In the genomic region with DNA sequence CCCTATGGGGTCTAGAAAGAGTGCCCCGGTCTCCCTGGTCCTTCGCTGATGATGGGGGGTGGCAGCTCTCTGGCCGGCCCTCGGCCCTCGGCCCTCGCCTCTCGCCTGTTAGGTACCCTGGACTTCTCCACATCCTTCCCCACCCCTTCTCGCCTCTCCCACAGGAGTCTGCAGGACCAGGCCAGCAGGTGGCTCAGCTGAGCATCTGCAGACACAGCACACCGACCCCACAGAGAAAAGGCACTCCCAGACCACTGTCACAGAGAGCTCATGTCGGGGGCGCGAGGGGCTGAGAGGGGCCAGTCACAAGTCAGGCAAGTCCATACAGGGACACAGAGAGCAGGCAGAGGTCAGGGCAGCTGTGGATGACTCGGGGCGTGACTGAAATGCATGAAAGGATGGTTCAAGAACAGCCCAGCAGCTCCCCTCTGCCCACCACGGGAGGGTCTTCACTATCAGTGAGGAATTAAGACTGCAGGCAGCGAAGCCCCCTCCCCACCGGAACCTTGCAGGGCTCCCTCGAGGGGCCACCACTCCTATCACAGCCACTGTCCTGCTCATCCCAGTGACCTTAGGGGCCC, we compare ENCODE assay signal across 11 cellular contexts.
DNase-seq lines count a peak whose midpoint lies in the region; ATAC-seq and TF ChIP-seq lines count a peak whose summit lies in the region.
"Had no signal": no experiment of that assay in that cellular context is flagged by ENCODE, and none has a peak within 500 bp of the region (broad histone marks: within the 10 kb centered on the region; RNA-seq: fewer than 3 reads in every experiment).

No MANE protein-coding gene starts in this region.

- no peak for ATAC-seq in CD8-positive, alpha-beta T cell

- H3K4me1 ChIP-seq in OCI-LY3 (ENCODE audit: low read length) (no peaks in the 10 kb centered on the region), parathyroid adenoma (peaks cover 28% of the 10 kb centered on the region)
- peaks cover 8% of the 10 kb centered on the region for H3K4me1 ChIP-seq in CD8-positive, alpha-beta T cell (ENCODE audit: insufficient read depth, low read length)

- H3K79me2 ChIP-seq in OCI-LY3 (ENCODE audit: low read length), result no peaks in the 10 kb centered on the region
- H3K79me2 ChIP-seq in parathyroid adenoma, result peaks cover 24% of the 10 kb centered on the region

- no peaks in the 10 kb centered on the region for H4K20me1 ChIP-seq in OCI-LY3 (ENCODE audit: insufficient read depth, low read length)

- H3K9ac ChIP-seq in OCI-LY3 (ENCODE audit: low read length) (no peak overlapping the region), parathyroid adenoma (no peak overlapping the region)

- intact Hi-C loops in CD8-positive, alpha-beta T cell (cut with DNase I, micrococcal nuclease), result no loop called here

- no peaks in the 10 kb centered on the region for H3K36me3 Mint-ChIP-seq in CD8-positive, alpha-beta T cell

- DNase-seq in foreskin fibroblast (no peak), amygdala (lab: John Stamatoyannopoulos, UW) (no peak)
- no peak for DNase-seq in CD8-positive, alpha-beta T cell
- DNase-seq in central memory CD4-positive, alpha-beta T cell, result no peak
- DNase-seq: activated CD4-positive, alpha-beta T cell treated with anti-CD3 and anti-CD28 coated beads, Interleukin-2, amount 50 U/mL, for 1 hour; activated naive CD4-positive, alpha-beta T cell treated with Interleukin-2 at 50 U/mL for 16 hours; NCI-H1694 treated with DMSO at 0.1 percent for 48 hours had no signal

- TF ChIP-seq CTCF in GM12873 (IDR thresholded peaks at IDR 0.05; ENCODE audit: insufficient read depth, low read depth, low read length, missing control alignments) (peak; percentile 13), OCI-LY3 (IDR thresholded peaks at IDR 0.05; ENCODE audit: low read depth, low read length) (0 out of 2 replicates have a peak, but pooled peaks have one; percentile 5), foreskin fibroblast (IDR thresholded peaks at IDR 0.05; ENCODE audit: low read depth, low read length) (peak; percentile 2), parathyroid adenoma (IDR thresholded peaks at IDR 0.05) (peak; percentile 39)
- no peak for TF ChIP-seq CTCF in CD8-positive, alpha-beta T cell (IDR thresholded peaks at IDR 0.05)

- POLR2A ChIA-PET in CD8-positive, alpha-beta T cell (lab: Charles Lee), result no interaction called here

- no peaks in the 10 kb centered on the region for H3K36me3 ChIP-seq in OCI-LY3 (replicated peaks; ENCODE audit: low read depth, low read length)
- H3K36me3 ChIP-seq in parathyroid adenoma (ENCODE audit: control insufficient read depth, insufficient read depth, low read length), result no peaks in the 10 kb centered on the region
- H3K36me3 ChIP-seq in CD8-positive, alpha-beta T cell (ENCODE audit: insufficient read depth, low read length), result no peaks in the 10 kb centered on the region

- no peak overlapping the region for H3K27ac Mint-ChIP-seq in CD8-positive, alpha-beta T cell

- H3K4me3 ChIP-seq in OCI-LY3 (ENCODE audit: low read length) (no peak overlapping the region), foreskin fibroblast (ENCODE audit: low read depth in 1 of 2, low read length in 2 of 2) (no peak overlapping the region), parathyroid adenoma (ENCODE audit: low read depth, low read length) (no peak overlapping the region)
- no peak overlapping the region for H3K4me3 ChIP-seq in CD8-positive, alpha-beta T cell (ENCODE audit: low read depth, low read length)
- H3K4me3 ChIP-seq: smooth muscle cell had no signal

- no peaks in the 10 kb centered on the region for H3K9me3 Mint-ChIP-seq in CD8-positive, alpha-beta T cell

- CTCF ChIA-PET in CD8-positive, alpha-beta T cell (lab: Charles Lee), result no interaction called here

- H3K4me3 Mint-ChIP-seq in CD8-positive, alpha-beta T cell, result no peak overlapping the region

- peaks cover 14% of the 10 kb centered on the region for H3K4me1 Mint-ChIP-seq in CD8-positive, alpha-beta T cell (ENCODE audit: low read depth)

- H3K27ac ChIP-seq in OCI-LY3 (ENCODE audit: low read length) (no peak overlapping the region), parathyroid adenoma (no peak overlapping the region)
- H3K27ac ChIP-seq in CD8-positive, alpha-beta T cell (ENCODE audit: low read depth, low read length), result no peak overlapping the region

- no peaks in the 10 kb centered on the region for H3K27me3 Mint-ChIP-seq in CD8-positive, alpha-beta T cell (ENCODE audit: low read depth)

- no peak overlapping the region for H3K4me2 ChIP-seq in OCI-LY3 (ENCODE audit: low read length)
- H3K4me2 ChIP-seq in parathyroid adenoma (ENCODE audit: low read length), result no peak overlapping the region
- H3K4me2 ChIP-seq: smooth muscle cell had no signal

- H3K9me3 ChIP-seq in OCI-LY3 (ENCODE audit: insufficient read depth, low read length) (no peaks in the 10 kb centered on the region), parathyroid adenoma (ENCODE audit: control insufficient read depth, low read length) (no peaks in the 10 kb centered on the region)
- H3K9me3 ChIP-seq in CD8-positive, alpha-beta T cell (ENCODE audit: low read length), result no peaks in the 10 kb centered on the region

- no peak overlapping the region for H2AFZ ChIP-seq in OCI-LY3 (ENCODE audit: low read depth, low read length)
- H2AFZ ChIP-seq in parathyroid adenoma, result no peak overlapping the region

- H3K27me3 ChIP-seq in OCI-LY3 (ENCODE audit: low read depth, low read length), result no peaks in the 10 kb centered on the region
- no peaks in the 10 kb centered on the region for H3K27me3 ChIP-seq in parathyroid adenoma (ENCODE audit: control insufficient read depth, insufficient read depth, low read length)
- no peaks in the 10 kb centered on the region for H3K27me3 ChIP-seq in CD8-positive, alpha-beta T cell (ENCODE audit: insufficient read depth, low read length)
